Comparison of ENCODE assay signal across 8 cellular contexts in genomic region chr6:99484527-99485394, GRCh38.
DNase-seq lines count a peak whose midpoint lies in the region; ATAC-seq and TF ChIP-seq lines count a peak whose summit lies in the region.
"Not testable (repeated sequence)": the region's sequence is repeated elsewhere in the genome, so short reads cannot be mapped to it uniquely, and the experiment has no call there.

No MANE protein-coding gene starts in this region.

- H3K4me3 ChIP-seq in GM06990 (replicated peaks; ENCODE audit: low read depth, low read length); OCI-LY1 (ENCODE audit: low read depth, low read length, poor library complexity, severe bottlenecking): not testable (repeated sequence)

- not testable (repeated sequence) for H3K36me3 ChIP-seq in GM06990 (ENCODE audit: control insufficient read depth, insufficient read depth, low read length)
- peaks cover 40% of the 10 kb centered on the region for H3K36me3 ChIP-seq in OCI-LY1 (ENCODE audit: insufficient read depth, low read length)

- not testable (repeated sequence) for TF ChIP-seq CTCF in GM06990 (IDR thresholded peaks at IDR 0.05; ENCODE audit: insufficient read depth, low read length, poor library complexity, severe bottlenecking); OCI-LY1 (IDR thresholded peaks at IDR 0.05; ENCODE audit: low read length)

- H2AFZ ChIP-seq in OCI-LY1 (ENCODE audit: low read length) = not testable (repeated sequence)

- not testable (repeated sequence) for H3F3A ChIP-seq in OCI-LY1 (ENCODE audit: insufficient read depth, low read length)

- peaks cover 25% of the 10 kb centered on the region for H3K4me1 ChIP-seq in OCI-LY1 (ENCODE audit: insufficient read depth, low read length, severe bottlenecking)

- ATAC-seq in GM18520 (IDR thresholded peaks at IDR 0.05; ENCODE audit: unreplicated experiment) (peak; percentile 64), GM19395 (IDR thresholded peaks at IDR 0.05; ENCODE audit: unreplicated experiment) (peak; percentile 90), GM21529 (IDR thresholded peaks at IDR 0.05; ENCODE audit: unreplicated experiment) (peak; percentile 80), HG02852 (IDR thresholded peaks at IDR 0.05; ENCODE audit: unreplicated experiment) (peak; percentile 82), HG03108 (IDR thresholded peaks at IDR 0.05; ENCODE audit: unreplicated experiment) (peak; percentile 74), HG03558 (IDR thresholded peaks at IDR 0.05; ENCODE audit: extremely low read depth, unreplicated experiment) (peak; percentile 70)

- not testable (repeated sequence) for H4K20me1 ChIP-seq in OCI-LY1 (ENCODE audit: insufficient read depth, low read length)

- H3K9me2 ChIP-seq in OCI-LY1 (ENCODE audit: low read depth, low read length) = not testable (repeated sequence)

- H3K27me3 ChIP-seq in GM06990 (replicated peaks; ENCODE audit: control insufficient read depth, insufficient read depth, low read length); OCI-LY1 (ENCODE audit: insufficient read depth, low read length): not testable (repeated sequence)

- not testable (repeated sequence) for H3K9me3 ChIP-seq in OCI-LY1 (ENCODE audit: low read length)

- peak overlapping the region; percentile 57 for H3K4me2 ChIP-seq in OCI-LY1 (ENCODE audit: low read length)

- H3K9ac ChIP-seq in OCI-LY1 (ENCODE audit: low read length) = peak overlapping the region; percentile 56; the same call in 1 of the 2 replicates

- H3K27ac ChIP-seq in OCI-LY1 (ENCODE audit: low read depth, low read length, poor library complexity, severe bottlenecking) = peak overlapping the region; percentile 80

- DNase-seq in GM06990 (ENCODE audit: extremely low read depth, insufficient read length) = peak; percentile 68

- not testable (repeated sequence) for H3K79me2 ChIP-seq in OCI-LY1 (ENCODE audit: insufficient read depth, low read length)
